In the genomic region with DNA sequence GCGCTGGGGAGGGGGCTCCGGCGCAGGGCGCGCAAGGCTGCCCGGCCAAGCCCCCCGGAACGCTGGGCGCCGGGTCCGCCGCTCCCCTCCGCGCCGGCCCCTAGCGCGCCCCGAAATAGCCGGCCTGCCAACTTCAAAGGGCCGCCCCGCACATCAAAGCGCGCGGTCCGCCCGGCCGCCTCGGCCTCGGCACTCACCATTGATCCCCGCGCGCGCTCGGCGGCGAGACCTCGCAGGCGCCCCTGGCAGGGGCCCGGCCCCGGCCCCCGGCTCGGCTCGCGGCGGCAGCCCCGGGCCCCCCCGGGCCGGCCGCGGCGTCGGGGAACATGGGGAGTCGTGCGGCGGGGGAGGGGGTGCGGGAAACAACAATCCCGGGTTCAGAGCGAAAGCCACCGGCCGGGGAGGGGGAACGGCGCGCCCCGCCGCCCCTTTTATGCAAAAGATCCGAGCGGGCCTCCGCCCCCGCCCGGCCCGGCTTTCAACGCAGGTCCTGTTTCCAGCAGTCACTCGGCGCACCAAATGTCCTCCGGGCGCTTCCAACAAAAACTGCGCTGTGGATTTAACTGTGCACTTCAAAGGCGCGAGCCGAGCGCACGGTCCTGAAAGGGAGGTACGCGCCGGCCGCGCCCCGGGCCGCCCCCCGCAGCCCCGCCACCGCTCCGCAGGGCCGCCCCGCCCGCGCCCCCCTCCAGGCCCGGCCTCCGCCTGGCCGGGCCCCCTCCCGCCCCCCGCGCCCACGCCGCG, we compare ENCODE assay signal across 2 cellular contexts.
A peak's percentile ranks its signal among the peaks of the same experiment; 100 is the strongest.
TF ChIP-seq lines count a peak whose summit lies in the region.

No MANE protein-coding gene starts in this region.

TF ChIP-seq in GM23338, 12 proteins besides CTCF, POLR2A, EP300 and RAD21:
- TF ChIP-seq POLR2AphosphoS5 (IDR thresholded peaks at IDR 0.05; ENCODE audit: low read depth) (0 out of 2 replicates have a peak, but pooled peaks have one; percentile 18), STAT1 (IDR thresholded peaks at IDR 0.05; ENCODE audit: unreplicated experiment) (no peak)

TF ChIP-seq in GM12878, 131 proteins besides CTCF, POLR2A, EP300 and RAD21:
- TF ChIP-seq TCF12 (IDR thresholded peaks at IDR 0.05; ENCODE audit: low read depth, low read length) (no peak), SIX5 (IDR thresholded peaks at IDR 0.05; ENCODE audit: low read depth, low read length, severe bottlenecking) (no peak), EZH2 (IDR thresholded peaks at IDR 0.05; ENCODE audit: borderline replicate concordance, control insufficient read depth, low read depth, low read length) (no peak), GATAD2B (conservative IDR thresholded peaks at IDR 0.05; ENCODE audit: low read depth) (peak; percentile 45; the same call in 1 of the 2 replicates), BHLHE40 (IDR thresholded peaks at IDR 0.05; ENCODE audit: borderline replicate concordance in 1 of 2, low read depth in 2 of 2, low read length in 1 of 2) (peak in 1 of 2 experiments; percentile 13; a peak in 1 of 4 replicates), NKRF (conservative IDR thresholded peaks at IDR 0.05) (peak; percentile 19; the same call in 1 of the 2 replicates), NR2C1 (IDR thresholded peaks at IDR 0.05) (no peak), POU2F2 (IDR thresholded peaks at IDR 0.05; ENCODE audit: borderline replicate concordance, low read depth, low read length) (peak; percentile 91; the same call in 2 of the 3 replicates), TAF1 (IDR thresholded peaks at IDR 0.05; ENCODE audit: borderline replicate concordance, low read depth, low read length) (peak; percentile 31; the same call in 1 of the 2 replicates), SUZ12 (IDR thresholded peaks at IDR 0.05; ENCODE audit: unreplicated experiment) (no peak), ZNF622 (IDR thresholded peaks at IDR 0.05) (no peak), SIN3A (IDR thresholded peaks at IDR 0.05; ENCODE audit: low read depth, low read length) (0 out of 2 replicates have a peak, but pooled peaks have one; percentile 49), IRF4 (IDR thresholded peaks at IDR 0.05; ENCODE audit: low read depth, low read length) (no peak), EGR1 (IDR thresholded peaks at IDR 0.05; ENCODE audit: borderline replicate concordance in 1 of 2, low read depth in 2 of 2, low read length in 2 of 2) (peak in 1 of 2 experiments; percentile 90; a peak in 2 of 3 replicates), MXI1 (IDR thresholded peaks at IDR 0.05; ENCODE audit: low read depth, low read length) (no peak), MYB (IDR thresholded peaks at IDR 0.05; ENCODE audit: borderline replicate concordance, low read depth, low read length) (no peak), NR2F1 (conservative IDR thresholded peaks at IDR 0.05) (0 out of 2 replicates have a peak, but pooled peaks have one; percentile 10), ZZZ3 (IDR thresholded peaks at IDR 0.05; ENCODE audit: control insufficient read depth, insufficient read length, low read depth) (no peak), IKZF1 (conservative IDR thresholded peaks at IDR 0.05) (peak; percentile 50; the same call in 1 of the 2 replicates), KAT2A (conservative IDR thresholded peaks at IDR 0.05; ENCODE audit: control insufficient read depth, low read depth, low read length) (no peak), YY1 (IDR thresholded peaks at IDR 0.05; ENCODE audit: low read depth, low read length) (no peak), JUNB (IDR thresholded peaks at IDR 0.05) (no peak)
- TF ChIP-seq, protein P1, sequence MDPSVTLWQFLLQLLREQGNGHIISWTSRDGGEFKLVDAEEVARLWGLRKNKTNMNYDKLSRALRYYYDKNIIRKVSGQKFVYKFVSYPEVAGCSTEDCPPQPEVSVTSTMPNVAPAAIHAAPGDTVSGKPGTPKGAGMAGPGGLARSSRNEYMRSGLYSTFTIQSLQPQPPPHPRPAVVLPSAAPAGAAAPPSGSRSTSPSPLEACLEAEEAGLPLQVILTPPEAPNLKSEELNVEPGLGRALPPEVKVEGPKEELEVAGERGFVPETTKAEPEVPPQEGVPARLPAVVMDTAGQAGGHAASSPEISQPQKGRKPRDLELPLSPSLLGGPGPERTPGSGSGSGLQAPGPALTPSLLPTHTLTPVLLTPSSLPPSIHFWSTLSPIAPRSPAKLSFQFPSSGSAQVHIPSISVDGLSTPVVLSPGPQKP (IDR thresholded peaks at IDR 0.05; ENCODE audit: low read depth, low read length) = no peak
- TF ChIP-seq, protein P2, sequence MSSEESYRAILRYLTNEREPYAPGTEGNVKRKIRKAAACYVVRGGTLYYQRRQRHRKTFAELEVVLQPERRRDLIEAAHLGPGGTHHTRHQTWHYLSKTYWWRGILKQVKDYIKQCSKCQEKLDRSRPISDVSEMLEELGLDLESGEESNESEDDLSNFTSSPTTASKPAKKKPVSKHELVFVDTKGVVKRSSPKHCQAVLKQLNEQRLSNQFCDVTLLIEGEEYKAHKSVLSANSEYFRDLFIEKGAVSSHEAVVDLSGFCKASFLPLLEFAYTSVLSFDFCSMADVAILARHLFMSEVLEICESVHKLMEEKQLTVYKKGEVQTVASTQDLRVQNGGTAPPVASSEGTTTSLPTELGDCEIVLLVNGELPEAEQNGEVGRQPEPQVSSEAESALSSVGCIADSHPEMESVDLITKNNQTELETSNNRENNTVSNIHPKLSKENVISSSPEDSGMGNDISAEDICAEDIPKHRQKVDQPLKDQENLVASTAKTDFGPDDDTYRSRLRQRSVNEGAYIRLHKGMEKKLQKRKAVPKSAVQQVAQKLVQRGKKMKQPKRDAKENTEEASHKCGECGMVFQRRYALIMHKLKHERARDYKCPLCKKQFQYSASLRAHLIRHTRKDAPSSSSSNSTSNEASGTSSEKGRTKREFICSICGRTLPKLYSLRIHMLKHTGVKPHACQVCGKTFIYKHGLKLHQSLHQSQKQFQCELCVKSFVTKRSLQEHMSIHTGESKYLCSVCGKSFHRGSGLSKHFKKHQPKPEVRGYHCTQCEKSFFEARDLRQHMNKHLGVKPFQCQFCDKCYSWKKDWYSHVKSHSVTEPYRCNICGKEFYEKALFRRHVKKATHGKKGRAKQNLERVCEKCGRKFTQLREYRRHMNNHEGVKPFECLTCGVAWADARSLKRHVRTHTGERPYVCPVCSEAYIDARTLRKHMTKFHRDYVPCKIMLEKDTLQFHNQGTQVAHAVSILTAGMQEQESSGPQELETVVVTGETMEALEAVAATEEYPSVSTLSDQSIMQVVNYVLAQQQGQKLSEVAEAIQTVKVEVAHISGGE (CRISPR knock-in tag; IDR thresholded peaks at IDR 0.05) = no peak
- TF ChIP-seq, protein P3, sequence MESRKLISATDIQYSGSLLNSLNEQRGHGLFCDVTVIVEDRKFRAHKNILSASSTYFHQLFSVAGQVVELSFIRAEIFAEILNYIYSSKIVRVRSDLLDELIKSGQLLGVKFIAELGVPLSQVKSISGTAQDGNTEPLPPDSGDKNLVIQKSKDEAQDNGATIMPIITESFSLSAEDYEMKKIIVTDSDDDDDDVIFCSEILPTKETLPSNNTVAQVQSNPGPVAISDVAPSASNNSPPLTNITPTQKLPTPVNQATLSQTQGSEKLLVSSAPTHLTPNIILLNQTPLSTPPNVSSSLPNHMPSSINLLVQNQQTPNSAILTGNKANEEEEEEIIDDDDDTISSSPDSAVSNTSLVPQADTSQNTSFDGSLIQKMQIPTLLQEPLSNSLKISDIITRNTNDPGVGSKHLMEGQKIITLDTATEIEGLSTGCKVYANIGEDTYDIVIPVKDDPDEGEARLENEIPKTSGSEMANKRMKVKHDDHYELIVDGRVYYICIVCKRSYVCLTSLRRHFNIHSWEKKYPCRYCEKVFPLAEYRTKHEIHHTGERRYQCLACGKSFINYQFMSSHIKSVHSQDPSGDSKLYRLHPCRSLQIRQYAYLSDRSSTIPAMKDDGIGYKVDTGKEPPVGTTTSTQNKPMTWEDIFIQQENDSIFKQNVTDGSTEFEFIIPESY (IDR thresholded peaks at IDR 0.05) = no peak
- TF ChIP-seq, protein P4, sequence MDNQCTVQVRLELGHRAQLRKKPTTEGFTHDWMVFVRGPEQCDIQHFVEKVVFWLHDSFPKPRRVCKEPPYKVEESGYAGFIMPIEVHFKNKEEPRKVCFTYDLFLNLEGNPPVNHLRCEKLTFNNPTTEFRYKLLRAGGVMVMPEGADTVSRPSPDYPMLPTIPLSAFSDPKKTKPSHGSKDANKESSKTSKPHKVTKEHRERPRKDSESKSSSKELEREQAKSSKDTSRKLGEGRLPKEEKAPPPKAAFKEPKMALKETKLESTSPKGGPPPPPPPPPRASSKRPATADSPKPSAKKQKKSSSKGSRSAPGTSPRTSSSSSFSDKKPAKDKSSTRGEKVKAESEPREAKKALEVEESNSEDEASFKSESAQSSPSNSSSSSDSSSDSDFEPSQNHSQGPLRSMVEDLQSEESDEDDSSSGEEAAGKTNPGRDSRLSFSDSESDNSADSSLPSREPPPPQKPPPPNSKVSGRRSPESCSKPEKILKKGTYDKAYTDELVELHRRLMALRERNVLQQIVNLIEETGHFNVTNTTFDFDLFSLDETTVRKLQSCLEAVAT (IDR thresholded peaks at IDR 0.05) = no peak
